8 cellular contexts compared by ENCODE assay signal in the genomic region with DNA sequence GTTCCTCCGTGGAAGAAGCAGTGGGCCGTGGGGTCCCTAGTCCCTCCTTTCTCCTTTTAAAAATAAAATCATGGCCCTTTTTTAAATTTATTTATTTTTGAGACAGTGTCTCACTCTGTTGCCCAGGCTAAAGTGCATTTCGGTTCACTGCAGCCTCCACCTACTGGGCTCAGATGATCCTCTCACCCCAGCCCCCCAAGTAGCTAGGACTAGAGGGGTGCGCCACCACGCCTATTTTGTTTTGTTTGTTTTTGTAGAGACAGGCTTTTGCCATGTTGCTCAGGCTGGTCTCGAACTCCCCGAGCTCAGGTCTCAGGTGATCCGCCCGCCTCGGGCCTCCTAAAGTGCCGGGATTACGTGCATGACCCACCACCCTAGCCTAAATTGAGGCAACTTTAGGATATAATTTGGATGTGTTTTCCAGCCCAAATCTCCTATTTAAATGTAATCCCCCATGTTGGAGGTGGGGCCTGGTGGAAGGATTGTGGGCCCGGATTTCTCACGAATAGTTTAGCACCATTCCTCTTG. TPM values are rescaled to one million over a fixed set of nuclear protein-coding genes. Genes with fewer than 3 reads are reported as not detected.
DNase-seq lines count a peak whose midpoint lies in the region; ATAC-seq and TF ChIP-seq lines count a peak whose summit lies in the region.

No MANE protein-coding gene starts in this region.

- peaks cover 6% of the 10 kb centered on the region for H3K9me3 Mint-ChIP-seq in dendritic cell treated with granulocyte-macrophage colony-stimulating factor and Interleukin-4, amounts not matched to agents 40 ng/mL and 50 ng/mL, for 4 days
- H3K9me3 Mint-ChIP-seq in osteocyte (ENCODE audit: unreplicated experiment), result peaks cover 23% of the 10 kb centered on the region

- ATAC-seq in DND-41 (ENCODE audit: insufficient read depth, low read depth), result no peak

- peaks cover 29% of the 10 kb centered on the region for H3K36me3 Mint-ChIP-seq in dendritic cell treated with granulocyte-macrophage colony-stimulating factor and Interleukin-4, amounts not matched to agents 40 ng/mL and 50 ng/mL, for 4 days (ENCODE audit: low read depth)
- no peaks in the 10 kb centered on the region for H3K36me3 Mint-ChIP-seq in osteocyte (ENCODE audit: unreplicated experiment)

- peaks cover 9% of the 10 kb centered on the region for H3K9me3 ChIP-seq in DND-41 (ENCODE audit: insufficient read depth, low read length, severe bottlenecking)
- peaks cover 7% of the 10 kb centered on the region for H3K9me3 ChIP-seq in OCI-LY1 (ENCODE audit: low read length)
- no peaks in the 10 kb centered on the region for H3K9me3 ChIP-seq in ovary

- H3F3A ChIP-seq in OCI-LY1 (ENCODE audit: insufficient read depth, low read length), result no peaks in the 10 kb centered on the region

- H4K20me1 ChIP-seq in DND-41 (ENCODE audit: insufficient read depth, low read length) (no peaks in the 10 kb centered on the region), OCI-LY1 (ENCODE audit: insufficient read depth, low read length) (no peaks in the 10 kb centered on the region)

- H3K27ac ChIP-seq in DND-41 (ENCODE audit: low read length) (peak overlapping the region; percentile 95), OCI-LY1 (ENCODE audit: low read depth, low read length, poor library complexity, severe bottlenecking) (peak overlapping the region; percentile 70), ovary (peak overlapping the region in 1 of 2 donors; percentile 63)

- H3K4me1 ChIP-seq in DND-41 (ENCODE audit: insufficient read depth, low read length), result peaks cover 36% of the 10 kb centered on the region
- H3K4me1 ChIP-seq in OCI-LY1 (ENCODE audit: insufficient read depth, low read length, severe bottlenecking), result peaks cover 23% of the 10 kb centered on the region
- H3K4me1 ChIP-seq in ovary (ENCODE audit: insufficient read depth), result peaks cover 7% of the 10 kb centered on the region

- H3K4me3 Mint-ChIP-seq in dendritic cell treated with granulocyte-macrophage colony-stimulating factor and Interleukin-4, amounts not matched to agents 40 ng/mL and 50 ng/mL, for 4 days, result peak overlapping the region; percentile 96
- H3K4me3 Mint-ChIP-seq in osteocyte (ENCODE audit: unreplicated experiment), result no peak overlapping the region

- peaks cover 64% of the 10 kb centered on the region for H3K79me2 ChIP-seq in DND-41 (ENCODE audit: insufficient read depth, low read length)
- peaks cover 51% of the 10 kb centered on the region for H3K79me2 ChIP-seq in OCI-LY1 (ENCODE audit: insufficient read depth, low read length)

- H3K27me3 ChIP-seq in DND-41 (ENCODE audit: insufficient read depth, low read length, poor library complexity), result no peaks in the 10 kb centered on the region
- H3K27me3 ChIP-seq in OCI-LY1 (ENCODE audit: insufficient read depth, low read length), result no peaks in the 10 kb centered on the region
- H3K27me3 ChIP-seq in ovary, result no peaks in the 10 kb centered on the region

- H3K9me2 ChIP-seq in OCI-LY1 (ENCODE audit: low read depth, low read length), result no peaks in the 10 kb centered on the region

- TF ChIP-seq CTCF in DND-41 (IDR thresholded peaks at IDR 0.05; ENCODE audit: borderline replicate concordance, extremely low read depth, low read length, poor library complexity, severe bottlenecking), result no peak
- no peak for TF ChIP-seq CTCF in OCI-LY1 (IDR thresholded peaks at IDR 0.05; ENCODE audit: low read length)
- no peak for TF ChIP-seq CTCF in ovary (IDR thresholded peaks at IDR 0.05)
- no peak for TF ChIP-seq CTCF in osteocyte (IDR thresholded peaks at IDR 0.05)

- H3K9ac ChIP-seq in DND-41 (ENCODE audit: low read depth, low read length) (peak overlapping the region; percentile 80), OCI-LY1 (ENCODE audit: low read length) (peak overlapping the region; percentile 93)

- TF ChIP-seq POLR2A in ovary (IDR thresholded peaks at IDR 0.05), result no peak

- no peaks in the 10 kb centered on the region for H3K27me3 Mint-ChIP-seq in dendritic cell treated with granulocyte-macrophage colony-stimulating factor and Interleukin-4, amounts not matched to agents 40 ng/mL and 50 ng/mL, for 4 days
- no peaks in the 10 kb centered on the region for H3K27me3 Mint-ChIP-seq in osteocyte (ENCODE audit: unreplicated experiment)

- H3K4me1 Mint-ChIP-seq in dendritic cell treated with granulocyte-macrophage colony-stimulating factor and Interleukin-4, amounts not matched to agents 40 ng/mL and 50 ng/mL, for 4 days (ENCODE audit: low read depth), result peaks cover 11% of the 10 kb centered on the region
- H3K4me1 Mint-ChIP-seq in osteocyte (ENCODE audit: unreplicated experiment), result no peaks in the 10 kb centered on the region

- intact Hi-C loops in dendritic cell treated with granulocyte-macrophage colony-stimulating factor and Interleukin-4, amounts not matched to agents 40 ng/mL and 50 ng/mL, for 4 days (cut with micrococcal nuclease), result loop anchor here (10.0 kb wide), 3 partner anchors 480 to 1060 kb away; partner anchors contain the start of genes ERV3-1, ZNF138 and ZNF92
- intact Hi-C loops in ovary (cut with DNase I), result no loop called here

- peak overlapping the region; percentile 85 for H2AFZ ChIP-seq in DND-41 (ENCODE audit: low read depth, low read length)
- H2AFZ ChIP-seq in OCI-LY1 (ENCODE audit: low read length), result no peak overlapping the region

- H3K4me3 ChIP-seq in DND-41 (ENCODE audit: low read depth in 1 of 2, low read length in 2 of 2), result peak overlapping the region; percentile 82 to 83
- peak overlapping the region; percentile 93 for H3K4me3 ChIP-seq in OCI-LY1 (ENCODE audit: low read depth, low read length, poor library complexity, severe bottlenecking)
- H3K4me3 ChIP-seq in ovary, result peak overlapping the region; percentile 57

- TF ChIP-seq EP300 in ovary (IDR thresholded peaks at IDR 0.05), result no peak

- H3K36me3 ChIP-seq in DND-41 (ENCODE audit: insufficient read depth, low read length) (peaks cover 45% of the 10 kb centered on the region), OCI-LY1 (ENCODE audit: insufficient read depth, low read length) (peaks cover 43% of the 10 kb centered on the region), ovary (no peaks in the 10 kb centered on the region)

- peak; percentile 30 for DNase-seq in DND-41
- DNase-seq in ovary, result peak in 2 of 5 donors; percentile 39
- DNase-seq in activated CD4-positive, CD25-positive, alpha-beta regulatory T cell treated with anti-CD3 and anti-CD28 coated beads, Interleukin-2, amount 50 U/mL, for 72 hours, result no peak
- DNase-seq in NCI-H1105 treated with DMSO at 0.1 percent for 48 hours (lab: John Stamatoyannopoulos, UW), result no peak
- DNase-seq in osteocyte (ENCODE audit: extremely low spot score, unreplicated experiment), result no peak
- no peak for DNase-seq in HuH-7.5 (ENCODE audit: low spot score)

- 1 to 16% (median 9%) methylated on average over 14 of the region's 14 CpGs for WGBS in ovary, 3 donors

- H3K27ac Mint-ChIP-seq in dendritic cell treated with granulocyte-macrophage colony-stimulating factor and Interleukin-4, amounts not matched to agents 40 ng/mL and 50 ng/mL, for 4 days, result peak overlapping the region; percentile 96
- no peak overlapping the region for H3K27ac Mint-ChIP-seq in osteocyte (ENCODE audit: unreplicated experiment)

- H3K4me2 ChIP-seq in DND-41 (ENCODE audit: insufficient read depth, low read length), result peak overlapping the region; percentile 87
- H3K4me2 ChIP-seq in OCI-LY1 (ENCODE audit: low read length), result peak overlapping the region; percentile 82

RNA-seq across cellular contexts. Expression of gene ZNF736, which starts 0.8 kb away (rescaled TPM):
- total RNA-seq in ovary (10 to 100 TPM in 6 of 7 donors, 1 to 10 TPM in 1; 9.1 to 24.9 (median 19.7) TPM), osteocyte (not detected in 2 replicates)
- 1 to 10 TPM; 5.0 to 7.9 TPM for polyA plus RNA-seq in ovary

Comparison
In these comparisons a context has a peak if more than half of its experiments do, and no peak if none do; other contexts are left out.
1. RNA of gene ZNF736, which starts 0.8 kb away (total RNA-seq): 9.1 to 24.9 TPM in ovary; not detected in osteocyte; every median in the first group is over 10 times any median in the second.
2. Peak in every context shown above with its lines, with median percentiles within 50 percentile points of each other: H3K4me3 ChIP-seq.